17 cellular contexts compared by ENCODE assay signal in the genomic region with DNA sequence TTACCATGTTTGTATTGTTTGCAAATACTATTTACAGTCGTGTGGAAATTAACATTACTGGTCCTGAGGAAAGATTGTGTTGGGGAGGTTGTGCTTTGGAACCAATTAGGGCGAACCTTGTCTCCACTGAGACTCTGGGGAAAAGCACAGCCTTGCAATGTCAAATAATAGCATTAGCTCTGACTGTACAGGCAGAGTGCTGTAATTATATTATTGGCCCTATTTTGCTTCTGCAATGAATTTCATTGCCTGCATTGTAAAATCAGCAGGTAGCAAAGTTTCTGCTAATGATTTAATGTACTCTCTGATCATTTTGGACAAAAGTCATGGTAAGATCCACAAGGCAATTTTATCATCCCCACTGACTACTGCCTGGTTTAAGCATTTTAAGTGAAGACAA.
DNase-seq lines count a peak whose midpoint lies in the region; ATAC-seq, FAIRE-seq and TF ChIP-seq lines count a peak whose summit lies in the region.
"Had no signal": no experiment of that assay in that cellular context is flagged by ENCODE, and none has a peak within 500 bp of the region (broad histone marks: within the 10 kb centered on the region; RNA-seq: fewer than 3 reads in every experiment).

No MANE protein-coding gene starts in this region.

- H3K79me2 ChIP-seq in OCI-LY7 (ENCODE audit: insufficient read depth, low read depth, low read length) = no peaks in the 10 kb centered on the region

- CTCF ChIA-PET in A673 (lab: Charles Lee) = no interaction called here
- CTCF ChIA-PET in OCI-LY7 (lab: Charles Lee; ENCODE audit: unreplicated experiment) = no interaction called here
- CTCF ChIA-PET in activated CD8-positive, alpha-beta T cell treated with anti-CD3 and anti-CD28 coated beads, Interleukin-2, amount 10 ng/mL, durations not matched to agents 7 days and 5 days (lab: Charles Lee) = no interaction called here

- intact Hi-C loops in A673 (cut with micrococcal nuclease; ENCODE audit: unreplicated experiment) = no loop called here
- intact Hi-C loops in OCI-LY7 (cut with micrococcal nuclease; ENCODE audit: unreplicated experiment) = no loop called here
- intact Hi-C loops in uterus (cut with DNase I; ENCODE audit: low total_unique reads) = no loop called here

- TF ChIP-seq POLR2A in GM12891 (IDR thresholded peaks at IDR 0.05; ENCODE audit: low read depth, low read length) (no peak), uterus (IDR thresholded peaks at IDR 0.05) (no peak)

- H3K36me3 ChIP-seq in A673 (ENCODE audit: insufficient read depth, low read length, poor library complexity, severe bottlenecking) (no peaks in the 10 kb centered on the region), OCI-LY7 (ENCODE audit: insufficient read depth, low read length) (no peaks in the 10 kb centered on the region), uterus (no peaks in the 10 kb centered on the region)

- H3K4me1 Mint-ChIP-seq in activated CD8-positive, alpha-beta T cell treated with anti-CD3 and anti-CD28 coated beads, Interleukin-2, amount 10 ng/mL, durations not matched to agents 7 days and 5 days (ENCODE audit: low read depth) = no peaks in the 10 kb centered on the region

- no peak overlapping the region for H3K27ac Mint-ChIP-seq in activated CD8-positive, alpha-beta T cell treated with anti-CD3 and anti-CD28 coated beads, Interleukin-2, amount 10 ng/mL, durations not matched to agents 7 days and 5 days
- H3K27ac Mint-ChIP-seq: CD4-positive, CD25-positive, alpha-beta regulatory T cell; H9 had no signal

- peaks cover 1% of the 10 kb centered on the region for H3K9me3 Mint-ChIP-seq in activated CD8-positive, alpha-beta T cell treated with anti-CD3 and anti-CD28 coated beads, Interleukin-2, amount 10 ng/mL, durations not matched to agents 7 days and 5 days (ENCODE audit: insufficient read depth)

- no peaks in the 10 kb centered on the region for H3K36me3 Mint-ChIP-seq in activated CD8-positive, alpha-beta T cell treated with anti-CD3 and anti-CD28 coated beads, Interleukin-2, amount 10 ng/mL, durations not matched to agents 7 days and 5 days (ENCODE audit: low read depth)

- H3K4me3 Mint-ChIP-seq in activated CD8-positive, alpha-beta T cell treated with anti-CD3 and anti-CD28 coated beads, Interleukin-2, amount 10 ng/mL, durations not matched to agents 7 days and 5 days = no peak overlapping the region
- H3K4me3 Mint-ChIP-seq: CD4-positive, CD25-positive, alpha-beta regulatory T cell; H9 had no signal

- BruUV-seq in A673 (replicated peaks; lab: Mats Ljungman, UMichigan) = no TSS peak
- no TSS peak for BruUV-seq in OCI-LY7 (replicated peaks; lab: Mats Ljungman, UMichigan)

- H3K27me3 ChIP-seq in A673 (replicated peaks; ENCODE audit: insufficient read depth, low read depth, low read length, poor library complexity) (no peaks in the 10 kb centered on the region), uterus (no peaks in the 10 kb centered on the region)

- POLR2A ChIA-PET in A673 (lab: Charles Lee; ENCODE audit: low non-redundant PET) = interaction anchor here (0.7 kb wide), 1 partner anchor 15 kb away, joined by 4 read pairs; no protein-coding TSS in a partner anchor
- POLR2A ChIA-PET in OCI-LY7 (lab: Charles Lee) = interaction anchor here (0.6 to 1.3 kb wide), 4 partner anchors 20 to 377 kb away, joined by 3 to 5 read pairs (median 3); no protein-coding TSS in a partner anchor
- POLR2A ChIA-PET in activated CD8-positive, alpha-beta T cell treated with anti-CD3 and anti-CD28 coated beads, Interleukin-2, amount 10 ng/mL, durations not matched to agents 7 days and 5 days (lab: Charles Lee) = no interaction called here

- DNase-seq in A673 (ENCODE audit: low spot score) (peak; percentile 14), GM12891 (ENCODE audit: insufficient read length, low spot score) (no peak), NCI-H2081 treated with DMSO at 0.1 percent for 48 hours (lab: John Stamatoyannopoulos, UW) (peak; percentile 4), OCI-LY7 (ENCODE audit: low spot score) (no peak), uterus (no peak)
- no peak for DNase-seq in stimulated activated naive CD8-positive, alpha-beta T cell treated with anti-CD3 and anti-CD28 coated beads, Interleukin-15, Interleukin-2, amounts not matched to agents 100 U/mL and 50 U/mL, for 24 hours
- no peak for DNase-seq in activated CD8-positive, alpha-beta T cell treated with anti-CD3 and anti-CD28 coated beads, Interleukin-2, amount 10 ng/mL, durations not matched to agents 7 days and 5 days
- DNase-seq: AML-193; CD4-positive, CD25-positive, alpha-beta regulatory T cell; H9; IMR-90; NCI-H524; PC-3; SW 1271 had no signal

- peak; percentile 40 for FAIRE-seq in GM12891 (lab: Jason Lieb, UNC)
- FAIRE-seq: A549 had no signal

- no peaks in the 10 kb centered on the region for H4K20me1 ChIP-seq in OCI-LY7 (ENCODE audit: insufficient read depth, low read length)

- H3K4me1 ChIP-seq in A673 (ENCODE audit: insufficient read depth, low read length, poor library complexity, severe bottlenecking) = peaks cover 5% of the 10 kb centered on the region
- H3K4me1 ChIP-seq in OCI-LY7 (ENCODE audit: insufficient read depth, low read length, poor library complexity, severe bottlenecking) = peaks cover 24% of the 10 kb centered on the region
- H3K4me1 ChIP-seq in uterus = no peaks in the 10 kb centered on the region

- no peak for TF ChIP-seq CTCF in A673 (conservative IDR thresholded peaks at IDR 0.05; ENCODE audit: low read depth, low read length)
- no peak for TF ChIP-seq CTCF in OCI-LY7 (conservative IDR thresholded peaks at IDR 0.05; ENCODE audit: low read length)
- TF ChIP-seq CTCF in uterus (IDR thresholded peaks at IDR 0.05) = no peak

- H3K27ac ChIP-seq in A673 (ENCODE audit: low read depth, low read length, poor library complexity, severe bottlenecking) (no peak overlapping the region), OCI-LY7 (ENCODE audit: low read depth, low read length, poor library complexity, severe bottlenecking) (no peak overlapping the region), uterus (no peak overlapping the region)
- H3K27ac ChIP-seq: A549, RWPE1 had no signal

- H3K9me2 ChIP-seq in OCI-LY7 (ENCODE audit: insufficient read depth, low read length) = no peaks in the 10 kb centered on the region

- no peak overlapping the region for H3K4me3 ChIP-seq in A673 (ENCODE audit: low read depth, low read length, poor library complexity, severe bottlenecking)
- H3K4me3 ChIP-seq in OCI-LY7 (ENCODE audit: low read depth, low read length, poor library complexity, severe bottlenecking) = peak overlapping the region; percentile 14
- H3K4me3 ChIP-seq in uterus = no peak overlapping the region
- H3K4me3 ChIP-seq: A549 had no signal

- peak overlapping the region; percentile 33 for H3K4me2 ChIP-seq in OCI-LY7 (ENCODE audit: low read length)
- H3K4me2 ChIP-seq: A549 had no signal

- ATAC-seq in stimulated activated naive CD8-positive, alpha-beta T cell treated with anti-CD3 and anti-CD28 coated beads, Interleukin-15, Interleukin-2, amounts not matched to agents 100 U/mL and 50 U/mL, for 24 hours = no peak
- ATAC-seq in activated CD8-positive, alpha-beta T cell treated with anti-CD3 and anti-CD28 coated beads, Interleukin-2, amount 10 ng/mL, durations not matched to agents 7 days and 5 days = no peak
- ATAC-seq in HG02588 (IDR thresholded peaks at IDR 0.05; ENCODE audit: unreplicated experiment) = no peak
- ATAC-seq: A549, PC-3 had no signal

- H3K9me3 ChIP-seq in A673 (ENCODE audit: low read depth, low read length, poor library complexity, severe bottlenecking) (peaks cover 3% of the 10 kb centered on the region), OCI-LY7 (ENCODE audit: low read length) (no peaks in the 10 kb centered on the region), uterus (no peaks in the 10 kb centered on the region)
- H3K9me3 ChIP-seq: A549 had no signal

- no peaks in the 10 kb centered on the region for H3K27me3 Mint-ChIP-seq in activated CD8-positive, alpha-beta T cell treated with anti-CD3 and anti-CD28 coated beads, Interleukin-2, amount 10 ng/mL, durations not matched to agents 7 days and 5 days (ENCODE audit: low read depth)
- H3K27me3 Mint-ChIP-seq: CD4-positive, CD25-positive, alpha-beta regulatory T cell had no signal

- no peak overlapping the region for H2AFZ ChIP-seq in OCI-LY7 (ENCODE audit: low read length)

TF ChIP-seq in GM12891, 5 proteins besides CTCF, POLR2A, EP300 and RAD21:
- TF ChIP-seq TAF1 (IDR thresholded peaks at IDR 0.05; ENCODE audit: low read depth, low read length) (no peak), SPI1 (IDR thresholded peaks at IDR 0.05; ENCODE audit: low read depth, low read length) (no peak), POLR2AphosphoS5 (IDR thresholded peaks at IDR 0.05; ENCODE audit: low read depth, low read length) (no peak), PAX5 (IDR thresholded peaks at IDR 0.05; ENCODE audit: insufficient read depth, low read length, severe bottlenecking) (no peak), POU2F2 (IDR thresholded peaks at IDR 0.05; ENCODE audit: low read depth, low read length) (no peak)

Comparison
In these comparisons a context has a peak if more than half of its experiments do, and no peak if none do; other contexts are left out.
1. DNase-seq: peak in A673 (single experiment) and NCI-H2081 treated with DMSO at 0.1 percent for 48 hours (single experiment); none in GM12891 (single experiment), OCI-LY7 (single experiment), stimulated activated naive CD8-positive, alpha-beta T cell treated with anti-CD3 and anti-CD28 coated beads, Interleukin-15, Interleukin-2, amounts not matched to agents 100 U/mL and 50 U/mL, for 24 hours (single experiment), activated CD8-positive, alpha-beta T cell treated with anti-CD3 and anti-CD28 coated beads, Interleukin-2, amount 10 ng/mL, durations not matched to agents 7 days and 5 days (single experiment) and uterus (0 of 2).